ENCODE assay signal across 8 cellular contexts in the genomic region with DNA sequence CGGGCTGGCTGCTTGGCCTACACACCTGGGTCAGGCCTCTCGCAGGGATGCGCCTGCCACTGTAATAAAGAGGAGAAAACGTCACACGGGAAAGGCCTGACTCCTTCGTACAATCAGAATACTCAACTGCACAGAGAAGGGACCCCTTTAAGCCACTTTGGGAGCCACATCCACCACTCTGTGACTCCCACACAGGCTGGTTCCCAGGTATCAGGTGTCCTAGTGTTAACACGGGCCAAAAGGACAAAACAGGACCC. TPM values are rescaled to one million over a fixed set of nuclear protein-coding genes. Genes with fewer than 3 reads are reported as not detected.
DNase-seq lines count a peak whose midpoint lies in the region; ATAC-seq and TF ChIP-seq lines count a peak whose summit lies in the region.

No MANE protein-coding gene starts in this region.

- TF ChIP-seq CTCF in fibroblast of the aortic adventitia (IDR thresholded peaks at IDR 0.05; ENCODE audit: insufficient read depth, low read length) = no peak

- CTCF ChIA-PET in activated CD4-positive, alpha-beta T cell treated with anti-CD3 and anti-CD28 coated beads for 36 hours (lab: Charles Lee) = interaction anchor here (1.2 kb wide), 1 partner anchor 8 kb away, joined by 4 read pairs; no protein-coding TSS in a partner anchor

- H3K27me3 Mint-ChIP-seq in activated CD4-positive, alpha-beta T cell treated with anti-CD3 and anti-CD28 coated beads for 36 hours = no peaks in the 10 kb centered on the region
- no peaks in the 10 kb centered on the region for H3K27me3 Mint-ChIP-seq in stimulated activated naive CD8-positive, alpha-beta T cell treated with anti-CD3 and anti-CD28 coated beads, Interleukin-15, Interleukin-2, amounts not matched to agents 100 ng/mL and 50 ng/mL, for 24 hours

- H3K27ac Mint-ChIP-seq in activated CD4-positive, alpha-beta T cell treated with anti-CD3 and anti-CD28 coated beads for 36 hours = peak overlapping the region; percentile 91
- H3K27ac Mint-ChIP-seq in stimulated activated naive CD8-positive, alpha-beta T cell treated with anti-CD3 and anti-CD28 coated beads, Interleukin-15, Interleukin-2, amounts not matched to agents 100 ng/mL and 50 ng/mL, for 24 hours = peak overlapping the region; percentile 95

- H3K9me3 Mint-ChIP-seq in activated CD4-positive, alpha-beta T cell treated with anti-CD3 and anti-CD28 coated beads for 36 hours (ENCODE audit: low read depth) = peaks cover 2% of the 10 kb centered on the region
- peaks cover 4% of the 10 kb centered on the region for H3K9me3 Mint-ChIP-seq in stimulated activated naive CD8-positive, alpha-beta T cell treated with anti-CD3 and anti-CD28 coated beads, Interleukin-15, Interleukin-2, amounts not matched to agents 100 ng/mL and 50 ng/mL, for 24 hours

- DNase-seq in activated CD4-positive, alpha-beta T cell treated with anti-CD3 and anti-CD28 coated beads for 36 hours = no peak
- DNase-seq in activated CD4-positive, alpha-beta T cell treated with anti-CD3 and anti-CD28 coated beads for 4 hours = no peak
- DNase-seq in UCSD-AML1 (lab: John Stamatoyannopoulos, UW; ENCODE audit: unreplicated experiment) (peak; percentile 13), fibroblast of the aortic adventitia (ENCODE audit: low read depth) (no peak), RKO (ENCODE audit: low spot score) (no peak), pons (ENCODE audit: low spot score) (no peak)

- H3K4me1 Mint-ChIP-seq in activated CD4-positive, alpha-beta T cell treated with anti-CD3 and anti-CD28 coated beads for 36 hours = peaks cover 29% of the 10 kb centered on the region
- peaks cover 45% of the 10 kb centered on the region for H3K4me1 Mint-ChIP-seq in stimulated activated naive CD8-positive, alpha-beta T cell treated with anti-CD3 and anti-CD28 coated beads, Interleukin-15, Interleukin-2, amounts not matched to agents 100 ng/mL and 50 ng/mL, for 24 hours (ENCODE audit: low read depth)

- intact Hi-C loops in activated CD4-positive, alpha-beta T cell treated with anti-CD3 and anti-CD28 coated beads for 36 hours (cut with DNase I, micrococcal nuclease) = loop anchor here (2.0 to 5.0 kb wide), 2 partner anchors 359 to 487 kb away; partner anchors contain the start of genes ZNF107 (in 1 of the 2) and ZNF138 (in 1 of the 2)

- peak overlapping the region; percentile 69 for H3K4me3 ChIP-seq in fibroblast of the aortic adventitia (ENCODE audit: low read depth, low read length)

- H3K36me3 Mint-ChIP-seq in activated CD4-positive, alpha-beta T cell treated with anti-CD3 and anti-CD28 coated beads for 36 hours (ENCODE audit: low read depth) = peaks cover 11% of the 10 kb centered on the region
- H3K36me3 Mint-ChIP-seq in stimulated activated naive CD8-positive, alpha-beta T cell treated with anti-CD3 and anti-CD28 coated beads, Interleukin-15, Interleukin-2, amounts not matched to agents 100 ng/mL and 50 ng/mL, for 24 hours (ENCODE audit: low read depth) = peaks cover 4% of the 10 kb centered on the region

- peak overlapping the region; percentile 84 for H3K4me3 Mint-ChIP-seq in activated CD4-positive, alpha-beta T cell treated with anti-CD3 and anti-CD28 coated beads for 36 hours
- H3K4me3 Mint-ChIP-seq in stimulated activated naive CD8-positive, alpha-beta T cell treated with anti-CD3 and anti-CD28 coated beads, Interleukin-15, Interleukin-2, amounts not matched to agents 100 ng/mL and 50 ng/mL, for 24 hours = peak overlapping the region; percentile 92

- no peak for ATAC-seq in activated CD4-positive, alpha-beta T cell treated with anti-CD3 and anti-CD28 coated beads for 36 hours
- ATAC-seq in GM21576 (IDR thresholded peaks at IDR 0.05; ENCODE audit: unreplicated experiment) = no peak

- POLR2A ChIA-PET in activated CD4-positive, alpha-beta T cell treated with anti-CD3 and anti-CD28 coated beads for 36 hours (lab: Charles Lee) = interaction anchor here (1.1 to 1.2 kb wide), 2 partner anchors 7 to 255 kb away, joined by 3 to 6 read pairs; partner anchors contain the start of gene ZNF680

RNA-seq across cellular contexts. Expression of gene ZNF736, which starts 5.8 kb away (rescaled TPM):
- 10 to 100 TPM; 23.5 to 25.5 TPM for total RNA-seq in activated CD4-positive, alpha-beta T cell treated with anti-CD3 and anti-CD28 coated beads for 36 hours
- total RNA-seq in fibroblast of the aortic adventitia (ENCODE audit: low replicate concordance) = 11.5 and 12.0 TPM in 2 replicates
